Comparison of ENCODE assay signal across 8 cellular contexts in the genomic region with DNA sequence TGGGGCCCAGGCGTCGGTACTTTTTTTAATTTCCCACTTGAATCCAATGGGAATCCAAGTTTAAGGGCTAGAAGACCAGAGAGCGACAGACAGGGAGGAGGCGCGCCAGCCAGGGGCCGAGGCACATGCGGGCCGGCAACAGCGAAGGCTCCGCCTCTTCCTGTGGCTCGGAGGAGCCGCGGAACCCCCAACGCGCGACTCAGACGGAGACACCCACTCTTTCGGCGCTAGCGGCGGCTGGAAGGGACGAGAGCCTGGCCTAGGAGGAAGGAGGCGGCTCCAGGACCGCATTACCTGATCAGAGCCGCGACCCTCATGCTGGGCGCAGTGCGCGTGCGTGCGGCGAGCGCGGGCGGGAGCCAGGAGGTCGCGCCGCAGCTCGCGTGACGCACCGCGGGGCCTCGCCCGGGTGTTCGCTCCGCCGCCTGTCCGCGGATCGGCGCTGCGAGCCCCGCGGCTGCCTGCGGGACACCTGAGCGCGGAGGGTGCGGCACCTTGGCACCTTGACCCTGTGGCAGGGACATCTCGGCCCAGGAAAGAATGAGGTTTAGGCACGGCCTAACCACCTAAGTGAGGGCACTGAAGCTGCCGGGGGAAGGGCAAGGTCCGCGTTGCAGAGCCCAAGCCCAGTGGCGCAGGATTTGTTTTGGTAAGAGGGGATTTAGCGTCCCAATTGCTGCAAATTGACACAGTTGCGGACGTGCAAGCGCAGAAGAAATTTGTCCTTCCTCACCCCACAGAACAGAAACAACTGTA. TPM values are rescaled to one million over a fixed set of nuclear protein-coding genes. Genes with fewer than 3 reads are reported as not detected.
DNase-seq lines count a peak whose midpoint lies in the region; ATAC-seq and TF ChIP-seq lines count a peak whose summit lies in the region.

Gene DPH6, minus strand, starts transcription at position 341 of the 756 bp plus-strand sequence. Its CDS starts 24 bp downstream, at position 317.

- ATAC-seq in GM21737 (IDR thresholded peaks at IDR 0.05; ENCODE audit: unreplicated experiment) (peak; percentile 86), RWPE2 (ENCODE audit: low read depth) (peak; percentile 90)

- H3K4me1 ChIP-seq in RWPE2 (ENCODE audit: insufficient read depth, poor library complexity, severe bottlenecking) = peaks cover 5% of the 10 kb centered on the region
- peaks cover 5 to 31% (median 16%) of the 10 kb centered on the region in 4 donors for H3K4me1 ChIP-seq in stomach

- peaks cover 2% of the 10 kb centered on the region for H3K9me3 Mint-ChIP-seq in neural crest cell

- intact Hi-C loops in stomach (cut with DNase I; ENCODE audit: low total_unique reads) = no loop called here

- peak in 1 of 4 donors; percentile 52 for TF ChIP-seq POLR2A in stomach (IDR thresholded peaks at IDR 0.05)

- H3K27me3 ChIP-seq in RWPE2 (ENCODE audit: insufficient read depth, poor library complexity, severe bottlenecking) (no peaks in the 10 kb centered on the region), stomach (no peaks in the 10 kb centered on the region)

- peak within 1 kb of the TSS; percentile 85 for H3K4me3 ChIP-seq in RWPE2 (ENCODE audit: severe bottlenecking)
- peak within 1 kb of the TSS; percentile 56 to 78 (median 58) for H3K4me3 ChIP-seq in stomach

- H3K27ac Mint-ChIP-seq in neural crest cell (ENCODE audit: unreplicated experiment) = peak within 1 kb of the TSS; percentile 96

- H3K36me3 ChIP-seq in RWPE2 (ENCODE audit: low read depth) = peaks cover 4% of the 10 kb centered on the region
- no peaks in the 10 kb centered on the region for H3K36me3 ChIP-seq in stomach

- peaks cover 38% of the 10 kb centered on the region for H3K4me1 Mint-ChIP-seq in neural crest cell

- peak; percentile 92 for DNase-seq in Daoy (ENCODE audit: low read depth)
- DNase-seq in KG1 (lab: John Stamatoyannopoulos, UW) = peak; percentile 84
- peak; percentile 91 for DNase-seq in RWPE2 (ENCODE audit: low spot score)
- peak; percentile 73 for DNase-seq in activated T-helper 9 cell treated with anti-CD3 and anti-CD28 coated beads, Interleukin-2, amount 50 U/mL, for 16 hours (ENCODE audit: low read depth)
- peak; percentile 67 for DNase-seq in fibroblast of the conjunctiva (ENCODE audit: low read depth)
- DNase-seq in neural crest cell (ENCODE audit: low read depth, low spot score) = peak; percentile 71
- peak; percentile 81 for DNase-seq in stomach

- TF ChIP-seq EP300 in stomach (IDR thresholded peaks at IDR 0.05) = no peak

- H3K36me3 Mint-ChIP-seq in neural crest cell (ENCODE audit: low read depth) = peaks cover 3% of the 10 kb centered on the region

- H3K27ac ChIP-seq in RWPE2 (ENCODE audit: poor library complexity, severe bottlenecking) (peak within 1 kb of the TSS; percentile 89), stomach (peak within 1 kb of the TSS; percentile 90 to 97 (median 96))

- no peaks in the 10 kb centered on the region for H3K9me3 ChIP-seq in RWPE2 (ENCODE audit: severe bottlenecking)
- H3K9me3 ChIP-seq in stomach = no peaks in the 10 kb centered on the region

- 0% methylated on average over 42 to 69 of the region's 69 CpGs for WGBS in stomach, 5 donors

- H3K4me3 Mint-ChIP-seq in neural crest cell = peak within 1 kb of the TSS; percentile 98

- no peaks in the 10 kb centered on the region for H3K27me3 Mint-ChIP-seq in neural crest cell (ENCODE audit: low read depth)

- TF ChIP-seq CTCF in RWPE2 (IDR thresholded peaks at IDR 0.05; ENCODE audit: poor library complexity, severe bottlenecking) (no peak), neural crest cell (conservative IDR thresholded peaks at IDR 0.05) (no peak), stomach (IDR thresholded peaks at IDR 0.05) (no peak)

RNA-seq across cellular contexts. Expression of gene DPH6, which starts in this region (rescaled TPM):
- 24.8 and 60.0 TPM in 2 replicates for total RNA-seq in Daoy (2014; rRNA removed; shearing (Covaris generic))
- 18.0 and 20.1 TPM in 2 replicates for total RNA-seq in neural crest cell
- total RNA-seq in stomach = 10 to 100 TPM in 4 of 5 donors, 1 to 10 TPM in 1; 7.2 to 52.3 (median 27.7) TPM
- polyA plus RNA-seq in stomach = 10 to 100 TPM in 1 of 3 donors, 1 to 10 TPM in 2; 6.1 to 10.8 (median 6.5) TPM

Comparison
In these comparisons a context has a peak if more than half of its experiments do, and no peak if none do; other contexts are left out.
1. Peak in every context shown above with its lines: DNase-seq, ATAC-seq, H3K4me3 ChIP-seq and H3K27ac ChIP-seq.